Comparison of ENCODE assay signal across 18 cellular contexts in genomic region chr18:53586923-53587322, GRCh38.
DNase-seq lines count a peak whose midpoint lies in the region; ATAC-seq and TF ChIP-seq lines count a peak whose summit lies in the region.
"Had no signal": no experiment of that assay in that cellular context is flagged by ENCODE, and none has a peak within 500 bp of the region (broad histone marks: within the 10 kb centered on the region; RNA-seq: fewer than 3 reads in every experiment).

No MANE protein-coding gene starts in this region.

- peaks cover 6% of the 10 kb centered on the region for H3K4me1 ChIP-seq in MM.1S (ENCODE audit: low read length)
- H3K4me1 ChIP-seq in OCI-LY3 (ENCODE audit: low read length), result no peaks in the 10 kb centered on the region
- no peaks in the 10 kb centered on the region for H3K4me1 ChIP-seq in neural progenitor cell
- H3K4me1 ChIP-seq: BE2C, BLaER1, Caco-2 had no signal

- peaks cover 8% of the 10 kb centered on the region; the same call in 1 of the 2 replicates for H3F3A ChIP-seq in MM.1S (ENCODE audit: insufficient read depth, low read length)
- no peaks in the 10 kb centered on the region for H3F3A ChIP-seq in neural progenitor cell (ENCODE audit: low read depth)

- no peaks in the 10 kb centered on the region for H3K36me3 ChIP-seq in MM.1S (replicated peaks; ENCODE audit: insufficient read depth, low read length)
- H3K36me3 ChIP-seq in OCI-LY3 (replicated peaks; ENCODE audit: low read depth, low read length), result no peaks in the 10 kb centered on the region
- H3K36me3 ChIP-seq in neural progenitor cell, result no peaks in the 10 kb centered on the region
- H3K36me3 ChIP-seq: BE2C, BLaER1 had no signal

- H3K9me3 ChIP-seq in MM.1S (replicated peaks; ENCODE audit: insufficient read depth, low read length) (no peaks in the 10 kb centered on the region), OCI-LY3 (ENCODE audit: insufficient read depth, low read length) (no peaks in the 10 kb centered on the region), neural progenitor cell (ENCODE audit: low read depth) (no peaks in the 10 kb centered on the region)
- H3K9me3 ChIP-seq: BE2C, BLaER1, Caco-2 had no signal

- no peaks in the 10 kb centered on the region for H3K36me3 Mint-ChIP-seq in neural progenitor cell
- H3K36me3 Mint-ChIP-seq: CD14-positive monocyte; CD4-positive, CD25-positive, alpha-beta regulatory T cell; CD8-positive, alpha-beta T cell had no signal

- ATAC-seq in GM18909 (IDR thresholded peaks at IDR 0.05; ENCODE audit: poor library complexity, unreplicated experiment), result no peak
- ATAC-seq: CD8-positive, alpha-beta T cell had no signal

- H3K9ac ChIP-seq in MM.1S (ENCODE audit: low read length) (no peak overlapping the region), OCI-LY3 (ENCODE audit: low read length) (no peak overlapping the region), neural progenitor cell (no peak overlapping the region)
- H3K9ac ChIP-seq: BLaER1 had no signal

- 0 out of 2 replicates have a peak overlapping the region, but pooled peaks have one; percentile 16 for H2AFZ ChIP-seq in MM.1S (ENCODE audit: low read length)
- peak overlapping the region; percentile 45 for H2AFZ ChIP-seq in OCI-LY3 (ENCODE audit: low read depth, low read length)
- H2AFZ ChIP-seq in neural progenitor cell (replicated peaks), result peak overlapping the region; percentile 22

- H3K4me1 Mint-ChIP-seq in neural progenitor cell, result no peaks in the 10 kb centered on the region
- H3K4me1 Mint-ChIP-seq: CD14-positive monocyte; CD4-positive, CD25-positive, alpha-beta regulatory T cell had no signal

- no peak overlapping the region for H3K4me3 Mint-ChIP-seq in neural progenitor cell
- H3K4me3 Mint-ChIP-seq: CD14-positive monocyte; CD4-positive, CD25-positive, alpha-beta regulatory T cell; CD8-positive, alpha-beta T cell had no signal

- H3K9me3 Mint-ChIP-seq in neural progenitor cell, result peaks cover 2% of the 10 kb centered on the region

- H4K20me1 ChIP-seq in MM.1S (ENCODE audit: insufficient read depth, low read length) (no peaks in the 10 kb centered on the region), OCI-LY3 (ENCODE audit: insufficient read depth, low read length) (no peaks in the 10 kb centered on the region), neural progenitor cell (ENCODE audit: low read depth) (no peaks in the 10 kb centered on the region)
- H4K20me1 ChIP-seq: BLaER1 had no signal

- no peak overlapping the region for H3K27ac Mint-ChIP-seq in neural progenitor cell
- H3K27ac Mint-ChIP-seq: CD14-positive monocyte; CD4-positive, CD25-positive, alpha-beta regulatory T cell; CD8-positive, alpha-beta T cell had no signal

- H3K4me3 ChIP-seq in MM.1S (ENCODE audit: low read length), result no peak overlapping the region
- no peak overlapping the region for H3K4me3 ChIP-seq in OCI-LY3 (ENCODE audit: low read length)
- H3K4me3 ChIP-seq in neural progenitor cell, result no peak overlapping the region
- H3K4me3 ChIP-seq: BLaER1 had no signal

- H3K4me2 ChIP-seq in MM.1S (ENCODE audit: low read depth, low read length), result peak overlapping the region; percentile 42; the same call in 1 of the 2 replicates
- 0 out of 2 replicates have a peak overlapping the region, but pooled peaks have one; percentile 8 for H3K4me2 ChIP-seq in OCI-LY3 (ENCODE audit: low read length)
- H3K4me2 ChIP-seq in neural progenitor cell, result no peak overlapping the region
- H3K4me2 ChIP-seq: BLaER1 had no signal

- no peak overlapping the region for H3K27ac ChIP-seq in MM.1S (ENCODE audit: low read length)
- no peak overlapping the region for H3K27ac ChIP-seq in OCI-LY3 (ENCODE audit: low read length)
- no peak overlapping the region for H3K27ac ChIP-seq in neural progenitor cell
- H3K27ac ChIP-seq: BLaER1 had no signal

- no peaks in the 10 kb centered on the region for H3K79me2 ChIP-seq in MM.1S (ENCODE audit: low read length)
- no peaks in the 10 kb centered on the region for H3K79me2 ChIP-seq in OCI-LY3 (ENCODE audit: low read length)
- no peaks in the 10 kb centered on the region for H3K79me2 ChIP-seq in neural progenitor cell (ENCODE audit: low read depth)

- peak; percentile 35 for DNase-seq in MM.1S
- DNase-seq in neural progenitor cell (ENCODE audit: low spot score), result no peak
- DNase-seq in NCI-H2227 (lab: John Stamatoyannopoulos, UW; ENCODE audit: unreplicated experiment), result no peak
- DNase-seq in central memory CD4-positive, alpha-beta T cell, result no peak
- DNase-seq: 8988T; ACHN; BE2C; C1 segment of cervical spinal cord; Caco-2; Calu3; CD4-positive, CD25-positive, alpha-beta regulatory T cell; CD8-positive, alpha-beta T cell; DMS79 treated with DMSO at 0.1 percent for 48 hours; GF-D8 had no signal

- no peaks in the 10 kb centered on the region for H3K9me2 ChIP-seq in MM.1S (replicated peaks; ENCODE audit: insufficient read depth, low read length)

- no peaks in the 10 kb centered on the region for H3K27me3 Mint-ChIP-seq in neural progenitor cell (ENCODE audit: insufficient read depth, low read depth)
- H3K27me3 Mint-ChIP-seq: CD4-positive, CD25-positive, alpha-beta regulatory T cell had no signal

- TF ChIP-seq CTCF in MM.1S (IDR thresholded peaks at IDR 0.05; ENCODE audit: low read length) (no peak), OCI-LY3 (IDR thresholded peaks at IDR 0.05; ENCODE audit: low read depth, low read length) (no peak), neural progenitor cell (IDR thresholded peaks at IDR 0.05) (no peak)

- H3K27me3 ChIP-seq in MM.1S (replicated peaks; ENCODE audit: insufficient read depth, low read length) (no peaks in the 10 kb centered on the region), OCI-LY3 (ENCODE audit: low read depth, low read length) (no peaks in the 10 kb centered on the region), neural progenitor cell (no peaks in the 10 kb centered on the region)
- H3K27me3 ChIP-seq: BE2C, BLaER1 had no signal
